Comparison of ENCODE assay signal across 8 cellular contexts in genomic region chr1:66981679-66982078, GRCh38. TPM values are rescaled to one million over a fixed set of nuclear protein-coding genes. Genes with fewer than 3 reads are reported as not detected.
DNase-seq lines count a peak whose midpoint lies in the region; ATAC-seq and TF ChIP-seq lines count a peak whose summit lies in the region.

No MANE protein-coding gene starts in this region.

- TF ChIP-seq CTCF in GM12865 (IDR thresholded peaks at IDR 0.05; ENCODE audit: insufficient read depth, low read depth, low read length, missing control alignments) (no peak), fibroblast of the aortic adventitia (IDR thresholded peaks at IDR 0.05; ENCODE audit: insufficient read depth, low read length) (no peak)

- H3K4me3 ChIP-seq in GM12865 (ENCODE audit: low read depth, low read length) (no peak overlapping the region), fibroblast of the aortic adventitia (ENCODE audit: low read depth, low read length) (peak overlapping the region; percentile 25)

- DNase-seq in GM12865 (ENCODE audit: low read depth) = peak; percentile 36
- peak; percentile 58 to 63 for DNase-seq in activated CD4-positive, alpha-beta T cell treated with anti-CD3 and anti-CD28 coated beads for 4 hours
- peak; percentile 51 for DNase-seq in fibroblast of the aortic adventitia (ENCODE audit: low read depth)
- peak; percentile 23 to 41 for DNase-seq in stimulated activated CD4-positive, alpha-beta T cell treated with anti-CD3 and anti-CD28 coated beads, Interleukin-2, amount 100 ng/mL, for 24 hours
- DNase-seq in GM19238 (ENCODE audit: insufficient read length, low spot score) = no peak
- DNase-seq in DMS153 (lab: John Stamatoyannopoulos, UW) = no peak
- no peak for DNase-seq in D341Med (ENCODE audit: low spot score)

- ATAC-seq in HG02623 (IDR thresholded peaks at IDR 0.05; ENCODE audit: unreplicated experiment) = no peak

RNA-seq across cellular contexts. Expression of gene MIER1, which starts 56.9 kb away (rescaled TPM):
- 62.2 and 114 TPM in 2 replicates for total RNA-seq in fibroblast of the aortic adventitia (ENCODE audit: low replicate concordance)

RNA-seq across cellular contexts. Expression of gene DNAI4, which starts 57.0 kb away (rescaled TPM):
- 3.6 and 11.4 TPM in 2 replicates for total RNA-seq in fibroblast of the aortic adventitia (ENCODE audit: low replicate concordance)

Comparison
In these comparisons a context has a peak if more than half of its experiments do, and no peak if none do; other contexts are left out.
1. DNase-seq: peak in GM12865 (single experiment), activated CD4-positive, alpha-beta T cell treated with anti-CD3 and anti-CD28 coated beads for 4 hours (2 of 2), fibroblast of the aortic adventitia (single experiment) and stimulated activated CD4-positive, alpha-beta T cell treated with anti-CD3 and anti-CD28 coated beads, Interleukin-2, amount 100 ng/mL, for 24 hours (2 of 2); none in GM19238 (single experiment), DMS153 (single experiment) and D341Med (single experiment).